17 cellular contexts compared by ENCODE assay signal in genomic region chr22:37630839-37631435, GRCh38. TPM values are rescaled to one million over a fixed set of nuclear protein-coding genes. Genes with fewer than 3 reads are reported as not detected.
DNase-seq lines count a peak whose midpoint lies in the region; ATAC-seq and TF ChIP-seq lines count a peak whose summit lies in the region.
"Had no signal": no experiment of that assay in that cellular context is flagged by ENCODE, and none has a peak within 500 bp of the region (broad histone marks: within the 10 kb centered on the region; RNA-seq: fewer than 3 reads in every experiment).

No MANE protein-coding gene starts in this region.

- CTCF ChIA-PET in naive thymus-derived CD4-positive, alpha-beta T cell (lab: Charles Lee): interaction anchor here (0.6 to 20.3 kb wide), 8 partner anchors 8 to 83 kb away, joined by 3 to 292 read pairs (median 5); partner anchors contain the start of genes LGALS1, NOL12, PDXP and SH3BP1

- H3K27ac Mint-ChIP-seq in IgD-negative memory B cell (peak overlapping the region; percentile 59 to 75 (median 69)), glutamatergic neuron (ENCODE audit: unreplicated experiment) (no peak overlapping the region)
- peak overlapping the region; percentile 66 for H3K27ac Mint-ChIP-seq in activated naive CD8-positive, alpha-beta T cell
- H3K27ac Mint-ChIP-seq in naive thymus-derived CD4-positive, alpha-beta T cell: peak overlapping the region in 6 of 9 donors; percentile 5 to 93 (median 66)

- H3K4me3 Mint-ChIP-seq in IgD-negative memory B cell: peak overlapping the region in 2 of 4 donors; percentile 39 to 45
- no peak overlapping the region for H3K4me3 Mint-ChIP-seq in activated naive CD8-positive, alpha-beta T cell
- H3K4me3 Mint-ChIP-seq in naive thymus-derived CD4-positive, alpha-beta T cell: no peak overlapping the region
- no peak overlapping the region for H3K4me3 Mint-ChIP-seq in glutamatergic neuron (ENCODE audit: unreplicated experiment)

- H3K27me3 ChIP-seq in BLaER1 treated with 17β-estradiol and CSF1 and Interleukin-3, amounts not matched to agents 10 nM and 100 nM: no peaks in the 10 kb centered on the region
- no peaks in the 10 kb centered on the region for H3K27me3 ChIP-seq in naive thymus-derived CD4-positive, alpha-beta T cell (ENCODE audit: control insufficient read depth in 2 of 2, insufficient read depth in 2 of 2, low read length in 2 of 2)

- H3K36me3 Mint-ChIP-seq in IgD-negative memory B cell (no peaks in the 10 kb centered on the region), glutamatergic neuron (ENCODE audit: unreplicated experiment) (no peaks in the 10 kb centered on the region)
- H3K36me3 Mint-ChIP-seq in activated naive CD8-positive, alpha-beta T cell: no peaks in the 10 kb centered on the region
- no peaks in the 10 kb centered on the region for H3K36me3 Mint-ChIP-seq in naive thymus-derived CD4-positive, alpha-beta T cell

- peak overlapping the region; percentile 78 to 97 (median 92); a peak in 21 of 22 replicates for H3K27ac ChIP-seq in BLaER1 treated with 17β-estradiol and CSF1 and Interleukin-3, amounts not matched to agents 10 nM and 100 nM
- no peak overlapping the region for H3K27ac ChIP-seq in naive thymus-derived CD4-positive, alpha-beta T cell (ENCODE audit: low read depth, low read length)
- H3K27ac ChIP-seq: psoas muscle had no signal

- no peaks in the 10 kb centered on the region for H3K9me3 Mint-ChIP-seq in IgD-negative memory B cell
- no peaks in the 10 kb centered on the region for H3K9me3 Mint-ChIP-seq in activated naive CD8-positive, alpha-beta T cell (ENCODE audit: low read depth)
- H3K9me3 Mint-ChIP-seq in naive thymus-derived CD4-positive, alpha-beta T cell: no peaks in the 10 kb centered on the region
- peaks cover 8% of the 10 kb centered on the region for H3K9me3 Mint-ChIP-seq in glutamatergic neuron (ENCODE audit: unreplicated experiment)

- intact Hi-C loops in naive thymus-derived CD4-positive, alpha-beta T cell (cut with micrococcal nuclease): no loop called here

- no peak for ATAC-seq in naive thymus-derived CD4-positive, alpha-beta T cell
- ATAC-seq: psoas muscle had no signal

- H3K4me1 ChIP-seq in BLaER1 treated with 17β-estradiol and CSF1 and Interleukin-3, amounts not matched to agents 10 nM and 100 nM: peaks cover 99 to 100% (median 100%) of the 10 kb centered on the region in 10 experiments
- peaks cover 57 to 69% of the 10 kb centered on the region in 2 donors for H3K4me1 ChIP-seq in naive thymus-derived CD4-positive, alpha-beta T cell (ENCODE audit: control insufficient read depth in 2 of 2, insufficient read depth in 2 of 2, low read length in 2 of 2)

- peak overlapping the region; percentile 73 to 91 (median 87); a peak in 21 of 22 replicates for H3K9ac ChIP-seq in BLaER1 treated with 17β-estradiol and CSF1 and Interleukin-3, amounts not matched to agents 10 nM and 100 nM

- H3K9me3 ChIP-seq in BLaER1 treated with 17β-estradiol and CSF1 and Interleukin-3, amounts not matched to agents 10 nM and 100 nM (replicated peaks in 1 of 11): no peaks in the 10 kb centered on the region
- H3K9me3 ChIP-seq in naive thymus-derived CD4-positive, alpha-beta T cell (ENCODE audit: control insufficient read depth in 2 of 3, low read length in 3 of 3): no peaks in the 10 kb centered on the region
- H3K9me3 ChIP-seq: psoas muscle had no signal

- no peak overlapping the region for H3K4me3 ChIP-seq in BLaER1 treated with 17β-estradiol and CSF1 and Interleukin-3, amounts not matched to agents 10 nM and 100 nM
- no peak overlapping the region for H3K4me3 ChIP-seq in naive thymus-derived CD4-positive, alpha-beta T cell (ENCODE audit: low read length)
- H3K4me3 ChIP-seq: psoas muscle had no signal

- no peaks in the 10 kb centered on the region; a peak in 2 of 22 replicates for H4K20me1 ChIP-seq in BLaER1 treated with 17β-estradiol and CSF1 and Interleukin-3, amounts not matched to agents 10 nM and 100 nM

- H3K4me1 Mint-ChIP-seq in IgD-negative memory B cell (peaks cover 39 to 46% (median 41%) of the 10 kb centered on the region in 3 donors), glutamatergic neuron (ENCODE audit: low read depth, unreplicated experiment) (peaks cover 12% of the 10 kb centered on the region)
- peaks cover 69% of the 10 kb centered on the region for H3K4me1 Mint-ChIP-seq in activated naive CD8-positive, alpha-beta T cell (ENCODE audit: low read depth)
- peaks cover 38 to 71% (median 55%) of the 10 kb centered on the region in 7 donors for H3K4me1 Mint-ChIP-seq in naive thymus-derived CD4-positive, alpha-beta T cell

- H3K27me3 Mint-ChIP-seq in IgD-negative memory B cell (no peaks in the 10 kb centered on the region), glutamatergic neuron (ENCODE audit: unreplicated experiment) (peaks cover 7% of the 10 kb centered on the region)
- no peaks in the 10 kb centered on the region for H3K27me3 Mint-ChIP-seq in activated naive CD8-positive, alpha-beta T cell
- H3K27me3 Mint-ChIP-seq in naive thymus-derived CD4-positive, alpha-beta T cell: no peaks in the 10 kb centered on the region

- DNase-seq in naive thymus-derived CD4-positive, alpha-beta T cell: no peak
- no peak for DNase-seq in NCI-H1694 (lab: John Stamatoyannopoulos, UW)
- no peak for DNase-seq in activated CD4-positive, CD25-positive, alpha-beta regulatory T cell treated with anti-CD3 and anti-CD28 coated beads, Interleukin-2, amount 50 U/mL, for 72 hours
- DNase-seq in glutamatergic neuron: no peak
- DNase-seq in hepatic stellate cell (ENCODE audit: low spot score): no peak
- DNase-seq: activated T-cell treated with anti-CD3 and anti-CD28 coated beads for 4 hours; effector CD8-positive, alpha-beta T cell; foreskin fibroblast; GF-D8; NCI-H1436 treated with DMSO at 0.1 percent for 48 hours; NCI-H524; psoas muscle had no signal

- peak overlapping the region; percentile 87 to 99 (median 95) for H3K4me2 ChIP-seq in BLaER1 treated with 17β-estradiol and CSF1 and Interleukin-3, amounts not matched to agents 10 nM and 100 nM

- TF ChIP-seq CTCF in glutamatergic neuron (IDR thresholded peaks at IDR 0.05; ENCODE audit: partially characterized antibody, unreplicated experiment): no peak

- POLR2A ChIA-PET in naive thymus-derived CD4-positive, alpha-beta T cell (lab: Charles Lee): interaction anchor here (3.3 to 5.0 kb wide), 3 partner anchors 12 to 46 kb away, joined by 15 to 39 read pairs (median 34); partner anchors contain the start of genes GGA1, LGALS1 and SH3BP1

- H3K36me3 ChIP-seq in BLaER1 treated with 17β-estradiol and CSF1 and Interleukin-3, amounts not matched to agents 10 nM and 100 nM: peaks cover 0 to 44% (median 34%) of the 10 kb centered on the region in 11 experiments; a peak in 18 of 22 replicates
- peaks cover 0 to 38% (median 0%) of the 10 kb centered on the region in 3 experiments for H3K36me3 ChIP-seq in naive thymus-derived CD4-positive, alpha-beta T cell (ENCODE audit: control insufficient read depth in 2 of 3, insufficient read depth in 3 of 3, low read length in 3 of 3)

RNA-seq across cellular contexts. Expression of gene SH3BP1, which starts 8.5 kb away (rescaled TPM):
- 14.7 TPM for polyA plus RNA-seq in IgD-negative memory B cell
- 100 to 1,000 TPM in 2 of 5 experiments, 10 to 100 TPM in 3; 66.4 to 157 (median 89.2) TPM for total RNA-seq in naive thymus-derived CD4-positive, alpha-beta T cell
- 10 to 100 TPM; 12.9 to 23.0 TPM for polyA plus RNA-seq in naive thymus-derived CD4-positive, alpha-beta T cell
- total RNA-seq in glutamatergic neuron (ENCODE audit: unreplicated experiment): 12.7 TPM

RNA-seq across cellular contexts. Expression of gene GGA1, which starts 22.3 kb away (rescaled TPM):
- 31.3 TPM for polyA plus RNA-seq in IgD-negative memory B cell
- 100 to 1,000 TPM in 3 of 5 experiments, 10 to 100 TPM in 2; 64.2 to 124 (median 102) TPM for total RNA-seq in naive thymus-derived CD4-positive, alpha-beta T cell
- 10 to 100 TPM; 20.8 to 22.3 TPM for polyA plus RNA-seq in naive thymus-derived CD4-positive, alpha-beta T cell
- 104 TPM for total RNA-seq in glutamatergic neuron (ENCODE audit: unreplicated experiment)

RNA-seq across cellular contexts. Expression of gene PDXP, which starts 27.6 kb away (rescaled TPM):
- 2.4 TPM for polyA plus RNA-seq in IgD-negative memory B cell
- 10 to 100 TPM in 1 of 5 experiments, 1 to 10 TPM in 4; 3.9 to 27.4 (median 7.5) TPM for total RNA-seq in naive thymus-derived CD4-positive, alpha-beta T cell
- 1 to 10 TPM; 1.9 to 3.6 TPM for polyA plus RNA-seq in naive thymus-derived CD4-positive, alpha-beta T cell
- 88.1 TPM for total RNA-seq in glutamatergic neuron (ENCODE audit: unreplicated experiment)

RNA-seq across cellular contexts. Expression of gene LGALS1, which starts 44.5 kb away (rescaled TPM):
- polyA plus RNA-seq in IgD-negative memory B cell: 314 TPM
- 100 to 1,000 TPM in 2 of 5 experiments, 10 to 100 TPM in 3; 23.6 to 969 (median 54.4) TPM for total RNA-seq in naive thymus-derived CD4-positive, alpha-beta T cell
- 10 to 100 TPM; 22.9 to 30.5 TPM for polyA plus RNA-seq in naive thymus-derived CD4-positive, alpha-beta T cell
- 50.7 TPM for total RNA-seq in glutamatergic neuron (ENCODE audit: unreplicated experiment)

RNA-seq across cellular contexts. Expression of gene LGALS2, which starts 51.0 kb away (rescaled TPM):
- 0.63 TPM for polyA plus RNA-seq in IgD-negative memory B cell
- total RNA-seq in naive thymus-derived CD4-positive, alpha-beta T cell: 100 to 1,000 TPM in 1 of 5 experiments, 1 to 10 TPM in 1, not detected in 3; 6.4 to 123 TPM
- under 1 TPM in 1 of 2 donors, not detected in 1; 0.71 TPM for polyA plus RNA-seq in naive thymus-derived CD4-positive, alpha-beta T cell
- total RNA-seq in glutamatergic neuron (ENCODE audit: unreplicated experiment): not detected
- total RNA-seq: astrocyte, H4, psoas muscle had no signal
